1 cellular context compared by ENCODE assay signal in genomic region chr10:128625926-128626325, GRCh38.
TF ChIP-seq lines count a peak whose summit lies in the region.

No MANE protein-coding gene starts in this region.

TF ChIP-seq in K562, 482 proteins besides CTCF, POLR2A, EP300 and RAD21 (continued from another document):
- TF ChIP-seq, protein P1, sequence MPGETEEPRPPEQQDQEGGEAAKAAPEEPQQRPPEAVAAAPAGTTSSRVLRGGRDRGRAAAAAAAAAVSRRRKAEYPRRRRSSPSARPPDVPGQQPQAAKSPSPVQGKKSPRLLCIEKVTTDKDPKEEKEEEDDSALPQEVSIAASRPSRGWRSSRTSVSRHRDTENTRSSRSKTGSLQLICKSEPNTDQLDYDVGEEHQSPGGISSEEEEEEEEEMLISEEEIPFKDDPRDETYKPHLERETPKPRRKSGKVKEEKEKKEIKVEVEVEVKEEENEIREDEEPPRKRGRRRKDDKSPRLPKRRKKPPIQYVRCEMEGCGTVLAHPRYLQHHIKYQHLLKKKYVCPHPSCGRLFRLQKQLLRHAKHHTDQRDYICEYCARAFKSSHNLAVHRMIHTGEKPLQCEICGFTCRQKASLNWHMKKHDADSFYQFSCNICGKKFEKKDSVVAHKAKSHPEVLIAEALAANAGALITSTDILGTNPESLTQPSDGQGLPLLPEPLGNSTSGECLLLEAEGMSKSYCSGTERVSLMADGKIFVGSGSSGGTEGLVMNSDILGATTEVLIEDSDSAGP (CRISPR knock-in tag; IDR thresholded peaks at IDR 0.05): no peak
- TF ChIP-seq CHCHD3 (CRISPR knock-in tag; IDR thresholded peaks at IDR 0.05): no peak
- TF ChIP-seq GTF2F1 (IDR thresholded peaks at IDR 0.05; ENCODE audit: low read depth, low read length): no peak
- TF ChIP-seq RBM22 (IDR thresholded peaks at IDR 0.05; ENCODE audit: low read depth, low read length, poor library complexity, severe bottlenecking): no peak
